In the genomic region with DNA sequence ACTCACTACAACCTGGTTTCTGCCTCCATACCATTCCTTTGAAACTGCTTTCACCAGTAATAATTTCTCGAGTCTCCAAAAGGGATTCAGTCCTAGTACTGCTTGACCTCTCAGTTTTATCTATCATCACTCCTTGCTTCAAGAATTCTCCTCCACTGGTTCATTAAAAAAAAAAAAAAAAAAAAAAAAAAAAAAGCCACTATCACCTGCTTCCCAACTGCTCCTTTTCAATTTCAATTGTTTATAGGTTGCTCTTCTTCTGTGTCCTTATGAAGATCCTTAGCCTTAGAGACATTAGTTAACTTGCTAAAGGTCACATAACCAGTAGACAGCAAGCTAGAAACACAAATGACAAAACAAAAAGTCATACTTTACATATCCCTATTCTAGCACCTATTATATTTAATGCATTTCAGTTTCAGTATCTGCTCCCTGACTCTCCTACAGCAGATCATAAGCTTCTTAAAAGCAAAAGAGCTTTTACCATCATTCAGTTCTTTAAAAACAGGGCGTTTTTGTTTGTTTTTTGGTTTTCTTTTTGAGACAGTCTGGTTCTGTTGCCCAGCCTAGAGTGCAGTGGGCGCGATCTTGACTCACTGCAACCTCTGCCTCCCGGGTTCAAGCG, we compare ENCODE assay signal across 20 cellular contexts. TPM values are rescaled to one million over a fixed set of nuclear protein-coding genes. Genes with fewer than 3 reads are reported as not detected.
DNase-seq lines count a peak whose midpoint lies in the region; ATAC-seq lines count a peak whose summit lies in the region.
"Had no signal": no experiment of that assay in that cellular context is flagged by ENCODE, and none has a peak within 500 bp of the region (broad histone marks: within the 10 kb centered on the region; RNA-seq: fewer than 3 reads in every experiment).

No MANE protein-coding gene starts in this region.

- H3K4ac ChIP-seq in neuronal stem cell (ENCODE audit: low read length): no peak overlapping the region

- H3K4me3 ChIP-seq in CD8-positive, alpha-beta memory T cell (ENCODE audit: low read length): no peak overlapping the region
- H3K4me3 ChIP-seq in neuronal stem cell (ENCODE audit: low read length in 2 of 2): no peak overlapping the region
- H3K4me3 ChIP-seq: MG63, SJSA1 had no signal

- H3K27me3 Mint-ChIP-seq in activated CD4-positive, alpha-beta T cell treated with anti-CD3 and anti-CD28 coated beads for 36 hours: no peaks in the 10 kb centered on the region
- H3K27me3 Mint-ChIP-seq in CD8-positive, alpha-beta memory T cell: no peaks in the 10 kb centered on the region
- no peaks in the 10 kb centered on the region for H3K27me3 Mint-ChIP-seq in immature natural killer cell (ENCODE audit: low read depth in 3 of 3)

- H2BK12ac ChIP-seq in neuronal stem cell (ENCODE audit: low read length): no peak overlapping the region

- H3K27me3 ChIP-seq in CD8-positive, alpha-beta memory T cell (ENCODE audit: insufficient read depth, low read length, poor library complexity, severe bottlenecking): no peaks in the 10 kb centered on the region
- H3K27me3 ChIP-seq in neuronal stem cell (ENCODE audit: control insufficient read depth in 3 of 3, insufficient read depth in 3 of 3, low read depth in 1 of 3, low read length in 3 of 3): no peaks in the 10 kb centered on the region
- H3K27me3 ChIP-seq: brain microvascular endothelial cell, MG63, SJSA1 had no signal

- H3K14ac ChIP-seq in neuronal stem cell (ENCODE audit: low read length): no peak overlapping the region

- H3K9me3 Mint-ChIP-seq in activated CD4-positive, alpha-beta T cell treated with anti-CD3 and anti-CD28 coated beads for 36 hours (ENCODE audit: low read depth): no peaks in the 10 kb centered on the region
- H3K9me3 Mint-ChIP-seq in CD8-positive, alpha-beta memory T cell: no peaks in the 10 kb centered on the region
- no peaks in the 10 kb centered on the region for H3K9me3 Mint-ChIP-seq in immature natural killer cell

- POLR2A ChIA-PET in activated CD4-positive, alpha-beta T cell treated with anti-CD3 and anti-CD28 coated beads for 36 hours (lab: Charles Lee): no interaction called here
- POLR2A ChIA-PET in CD8-positive, alpha-beta memory T cell (lab: Charles Lee): no interaction called here

- no peak overlapping the region for H3K4me3 Mint-ChIP-seq in activated CD4-positive, alpha-beta T cell treated with anti-CD3 and anti-CD28 coated beads for 36 hours
- peak overlapping the region in 1 of 7 donors; percentile 46 for H3K4me3 Mint-ChIP-seq in CD8-positive, alpha-beta memory T cell
- H3K4me3 Mint-ChIP-seq in immature natural killer cell: no peak overlapping the region

- H4K8ac ChIP-seq in neuronal stem cell (ENCODE audit: low read depth, low read length): no peak overlapping the region

- H3K4me1 ChIP-seq in CD8-positive, alpha-beta memory T cell (ENCODE audit: insufficient read depth, low read length): peaks cover 39% of the 10 kb centered on the region
- no peaks in the 10 kb centered on the region for H3K4me1 ChIP-seq in neuronal stem cell (ENCODE audit: control insufficient read depth in 2 of 2, insufficient read depth in 1 of 2, low read depth in 1 of 2, low read length in 2 of 2)

- H4K91ac ChIP-seq in neuronal stem cell (ENCODE audit: low read depth, low read length, poor library complexity): no peak overlapping the region

- H2BK120ac ChIP-seq in neuronal stem cell (ENCODE audit: low read depth, low read length): no peak overlapping the region

- peaks cover 12% of the 10 kb centered on the region for H3K79me1 ChIP-seq in neuronal stem cell (ENCODE audit: low read depth, low read length)

- H2AFZ ChIP-seq in neuronal stem cell (ENCODE audit: low read length): no peak overlapping the region

- CTCF ChIA-PET in activated CD4-positive, alpha-beta T cell treated with anti-CD3 and anti-CD28 coated beads for 36 hours (lab: Charles Lee): interaction anchor here (0.7 to 1.1 kb wide), 3 partner anchors 8 to 26 kb away, joined by 3 read pairs; no protein-coding TSS in a partner anchor
- CTCF ChIA-PET in CD8-positive, alpha-beta memory T cell (lab: Charles Lee): interaction anchor here (1.2 kb wide), 1 partner anchor 25 kb away, joined by 3 read pairs; no protein-coding TSS in a partner anchor

- peak; percentile 71 for ATAC-seq in activated CD4-positive, alpha-beta T cell treated with anti-CD3 and anti-CD28 coated beads for 36 hours
- peak; percentile 44 for ATAC-seq in HG02610 (IDR thresholded peaks at IDR 0.05; ENCODE audit: unreplicated experiment)

- no peak overlapping the region for H2BK15ac ChIP-seq in neuronal stem cell (ENCODE audit: low read length)

- no peak overlapping the region for H3K23ac ChIP-seq in neuronal stem cell (ENCODE audit: low read depth, low read length, poor library complexity)

- no peak overlapping the region for H3K4me2 ChIP-seq in neuronal stem cell (ENCODE audit: insufficient read depth, low read length, poor library complexity, severe bottlenecking)

- no peak overlapping the region for H2BK5ac ChIP-seq in neuronal stem cell (ENCODE audit: low read length)

- no peaks in the 10 kb centered on the region for H3K9me3 ChIP-seq in CD8-positive, alpha-beta memory T cell (ENCODE audit: low read length)
- H3K9me3 ChIP-seq in neuronal stem cell (replicated peaks in 1 of 2; ENCODE audit: control insufficient read depth in 2 of 2, insufficient read depth in 1 of 2, low read depth in 1 of 2, low read length in 2 of 2): no peaks in the 10 kb centered on the region
- H3K9me3 ChIP-seq: SJSA1 had no signal

- H3K27ac ChIP-seq in CD8-positive, alpha-beta memory T cell (ENCODE audit: low read depth, low read length): no peak overlapping the region
- H3K27ac ChIP-seq in neuronal stem cell (replicated peaks; ENCODE audit: low read length): no peak overlapping the region
- H3K27ac ChIP-seq: brain microvascular endothelial cell, SJSA1 had no signal

- no peak overlapping the region for H2AK5ac ChIP-seq in neuronal stem cell (ENCODE audit: low read depth, low read length)

- DNase-seq in activated CD4-positive, alpha-beta T cell treated with anti-CD3 and anti-CD28 coated beads for 36 hours: no peak
- no peak for DNase-seq in activated CD4-positive, alpha-beta T cell treated with anti-CD3 and anti-CD28 coated beads, Interleukin-2, amount 50 U/mL, for 1 hour
- no peak for DNase-seq in CD8-positive, alpha-beta memory T cell
- DNase-seq in immature natural killer cell (no peak), NCI-H2107 (lab: John Stamatoyannopoulos, UW) (no peak), SW 1271 (lab: John Stamatoyannopoulos, UW) (no peak), neuronal stem cell (ENCODE audit: low spot score) (no peak)
- DNase-seq: activated CD4-positive, alpha-beta T cell treated with anti-CD3 and anti-CD28 coated beads, Interleukin-2, amount 50 U/mL, for 4 hours; activated gamma-delta T cell; brain microvascular endothelial cell; C1 segment of cervical spinal cord; DND-41; erythroblast; GOT3; MG63; NCI-H187 treated with DMSO at 0.1 percent for 48 hours; NCI-H510A treated with DMSO at 0.1 percent for 48 hours; stimulated activated naive CD4-positive, alpha-beta T cell treated with Interleukin-2 at 50 U/mL for 16 hours had no signal

- H3K27ac Mint-ChIP-seq in activated CD4-positive, alpha-beta T cell treated with anti-CD3 and anti-CD28 coated beads for 36 hours: no peak overlapping the region
- H3K27ac Mint-ChIP-seq in CD8-positive, alpha-beta memory T cell: peak overlapping the region in 7 of 8 donors; percentile 13 to 88 (median 64)
- H3K27ac Mint-ChIP-seq in immature natural killer cell: peak overlapping the region; percentile 17 to 83 (median 54)

- intact Hi-C loops in activated CD4-positive, alpha-beta T cell treated with anti-CD3 and anti-CD28 coated beads for 36 hours (cut with DNase I, micrococcal nuclease): no loop called here

- WGBS in neuronal stem cell (ENCODE audit: extremely low coverage in 2 of 2, insufficient read length in 2 of 2, insufficient replicate concordance in 1 of 2), 2 donors: no CpG with 5 or more reads among the region's 6 CpGs

- H3K4me1 Mint-ChIP-seq in activated CD4-positive, alpha-beta T cell treated with anti-CD3 and anti-CD28 coated beads for 36 hours: peaks cover 68% of the 10 kb centered on the region
- peaks cover 55 to 69% (median 67%) of the 10 kb centered on the region in 3 donors for H3K4me1 Mint-ChIP-seq in CD8-positive, alpha-beta memory T cell
- H3K4me1 Mint-ChIP-seq in immature natural killer cell: peaks cover 20 to 65% of the 10 kb centered on the region in 2 donors

- no peak overlapping the region for H3K18ac ChIP-seq in neuronal stem cell (ENCODE audit: low read length)

- H3K9ac ChIP-seq in neuronal stem cell (ENCODE audit: low read depth, low read length, poor library complexity): no peak overlapping the region

- H3K36me3 ChIP-seq in CD8-positive, alpha-beta memory T cell (ENCODE audit: insufficient read depth, low read length): no peaks in the 10 kb centered on the region
- peaks cover 0 to 35% of the 10 kb centered on the region in 2 donors for H3K36me3 ChIP-seq in neuronal stem cell (replicated peaks in 1 of 2; ENCODE audit: control insufficient read depth in 2 of 2, insufficient read depth in 2 of 2, low read length in 2 of 2)
- H3K36me3 ChIP-seq: brain microvascular endothelial cell had no signal

- H3K36me3 Mint-ChIP-seq in activated CD4-positive, alpha-beta T cell treated with anti-CD3 and anti-CD28 coated beads for 36 hours (ENCODE audit: low read depth): peaks cover 25% of the 10 kb centered on the region
- peaks cover 0 to 29% (median 7%) of the 10 kb centered on the region in 3 donors for H3K36me3 Mint-ChIP-seq in CD8-positive, alpha-beta memory T cell
- no peaks in the 10 kb centered on the region for H3K36me3 Mint-ChIP-seq in immature natural killer cell

RNA-seq across cellular contexts. Expression of gene NRDC, which starts 7.1 kb away (rescaled TPM):
- total RNA-seq in activated CD4-positive, alpha-beta T cell treated with anti-CD3 and anti-CD28 coated beads for 36 hours: 100 to 1,000 TPM; 149 to 186 TPM
- total RNA-seq in CD8-positive, alpha-beta memory T cell: 100 to 1,000 TPM; 129 to 139 TPM
- polyA plus RNA-seq in CD8-positive, alpha-beta memory T cell: 83.0 TPM
- polyA plus RNA-seq in immature natural killer cell: 100 to 1,000 TPM in 1 of 3 donors, 10 to 100 TPM in 2; 66.2 to 101 (median 82.2) TPM
- 112 TPM for polyA plus RNA-seq in neuronal stem cell (2013, experiment 1 of 2)
- polyA plus RNA-seq in neuronal stem cell (2013, experiment 2 of 2): 115 TPM
